In genomic region chr3:42166214-42166613, GRCh38 we compare ENCODE assay signal across 12 cellular contexts.
"Had no signal": no experiment of that assay in that cellular context is flagged by ENCODE, and none has a peak within 500 bp of the region (broad histone marks: within the 10 kb centered on the region; RNA-seq: fewer than 3 reads in every experiment).

No MANE protein-coding gene starts in this region.

- ATAC-seq: activated T-helper 17 cell treated with anti-CD3 and anti-CD28 coated beads, Interleukin-2, amount 50 U/mL, for 72 hours; foreskin keratinocyte had no signal

- H3K9me2 ChIP-seq: SK-N-SH had no signal

- H3K4me1 ChIP-seq: uterus had no signal

- H3K27ac ChIP-seq: foreskin keratinocyte, neural progenitor cell, uterus had no signal

- H2AFZ ChIP-seq: neural progenitor cell had no signal

- H3K4me3 ChIP-seq: neural progenitor cell, smooth muscle cell, uterus had no signal

- H3K9me3 ChIP-seq: SK-N-SH, uterus had no signal

- H3K27me3 ChIP-seq: foreskin keratinocyte, neural progenitor cell, uterus had no signal

- DNase-seq: activated CD4-positive, CD25-positive, alpha-beta regulatory T cell treated with anti-CD3 and anti-CD28 coated beads, Interleukin-2, amount 50 U/mL, for 72 hours; activated naive CD4-positive, alpha-beta T cell treated with Interleukin-2 at 50 U/mL for 16 hours; activated T-cell treated with anti-CD3 and anti-CD28 coated beads for 4 hours; foreskin keratinocyte; immature natural killer cell; naive B cell; uterus had no signal

- FAIRE-seq: astrocyte had no signal

- H3K36me3 ChIP-seq: neural progenitor cell, uterus had no signal

- H3K9ac ChIP-seq: neural progenitor cell, SK-N-SH had no signal

- H3K4me2 ChIP-seq: neural progenitor cell, SK-N-SH, smooth muscle cell had no signal
